ENCODE assay signal across 32 cellular contexts in genomic region chr11:1694846-1695547, GRCh38. TPM values are rescaled to one million over a fixed set of nuclear protein-coding genes. Genes with fewer than 3 reads are reported as not detected.
"Had no signal": no experiment of that assay in that cellular context is flagged by ENCODE, and none has a peak within 500 bp of the region (broad histone marks: within the 10 kb centered on the region; RNA-seq: fewer than 3 reads in every experiment).

No MANE protein-coding gene starts in this region.

- H3K27ac ChIP-seq: brain microvascular endothelial cell had no signal

- DNase-seq: activated CD4-positive, alpha-beta T cell treated with anti-CD3 and anti-CD28 coated beads for 36 hours; activated CD4-positive, alpha-beta T cell treated with anti-CD3 and anti-CD28 coated beads, Interleukin-2, amount 10 ng/mL, durations not matched to agents 7 days and 5 days; activated CD4-positive, alpha-beta T cell treated with anti-CD3 and anti-CD28 coated beads, Interleukin-2, amount 50 U/mL, for 48 hours; activated CD8-positive, alpha-beta T cell treated with anti-CD3 and anti-CD28 coated beads, Interleukin-2, amount 10 ng/mL, durations not matched to agents 7 days and 5 days; activated effector memory CD4-positive, alpha-beta T cell treated with anti-CD3 and anti-CD28 coated beads, Interleukin-2, amount 50 U/mL, for 16 hours; activated naive CD4-positive, alpha-beta T cell; activated naive CD4-positive, alpha-beta T cell treated with anti-CD3 and anti-CD28 coated beads, Interleukin-2, amount 50 U/mL, for 16 hours; activated naive CD8-positive, alpha-beta T cell treated with anti-CD3 and anti-CD28 coated beads for 36 hours; activated T-cell treated with anti-CD3 and anti-CD28 coated beads for 4 hours; activated T-cell treated with anti-CD3 and anti-CD28 coated beads, Interleukin-2, amount 50 U/mL, for 4 hours; amniotic stem cell; aorta; brain microvascular endothelial cell; central memory CD4-positive, alpha-beta T cell; NCI-H1092 treated with DMSO at 0.1 percent for 48 hours; NCI-H1417; NCI-H146; NCI-H187; NCI-H2029 treated with DMSO at 0.1 percent for 48 hours; NCI-H2107; NCI-H2171; NCI-H510A; NCI-H526; NCI-H748 treated with DMSO at 0.1 percent for 48 hours; NK-92 treated with Interleukin-12 subunit alpha and Interleukin-12 subunit beta, amount 100 ng/mL, for 24 hours; PC-3; Right ventricle myocardium superior had no signal

- ATAC-seq: activated CD4-positive, alpha-beta T cell treated with anti-CD3 and anti-CD28 coated beads for 36 hours; activated CD4-positive, CD25-positive, alpha-beta regulatory T cell treated with anti-CD3 and anti-CD28 coated beads, Interleukin-2, amount 50 U/mL, for 24 hours; activated T-cell treated with anti-CD3 and anti-CD28 coated beads, Interleukin-2, amount 50 U/mL, for 4 hours; activated T-helper 17 cell treated with anti-CD3 and anti-CD28 coated beads, Interleukin-2, amount 50 U/mL, for 72 hours had no signal

- H3K27me3 ChIP-seq: brain microvascular endothelial cell had no signal

- H3K36me3 ChIP-seq: brain microvascular endothelial cell had no signal

RNA-seq across cellular contexts. Expression of gene KRTAP5-6, which starts 2.0 kb away (rescaled TPM):
- total RNA-seq: activated CD4-positive, alpha-beta T cell treated with anti-CD3 and anti-CD28 coated beads for 36 hours; activated CD4-positive, alpha-beta T cell treated with anti-CD3 and anti-CD28 coated beads, Interleukin-2, amount 10 ng/mL, durations not matched to agents 7 days and 5 days; activated CD8-positive, alpha-beta T cell treated with anti-CD3 and anti-CD28 coated beads, Interleukin-2, amount 10 ng/mL, durations not matched to agents 7 days and 5 days; activated naive CD8-positive, alpha-beta T cell treated with anti-CD3 and anti-CD28 coated beads for 36 hours; activated T-cell treated with anti-CD3 and anti-CD28 coated beads, Interleukin-2, amount 50 U/mL, for 4 hours; activated T-helper 17 cell treated with anti-CD3 and anti-CD28 coated beads, Interleukin-2, amount 50 U/mL, for 72 hours; aorta; cerebellum; M059J; PC-3; Right ventricle myocardium superior; T-helper 1 cell treated with Interleukin-12 subunit alpha and Interleukin-12 subunit beta and Interleukin-4 antibody, amounts not matched to agents 30 ng/mL and 1 ng/mL, for 36 hours had no signal
- polyA plus RNA-seq: aorta had no signal

RNA-seq across cellular contexts. Expression of gene IFITM10, which starts 55.4 kb away (rescaled TPM):
- total RNA-seq: activated naive CD8-positive, alpha-beta T cell treated with anti-CD3 and anti-CD28 coated beads for 36 hours had no signal
